In the genomic region with DNA sequence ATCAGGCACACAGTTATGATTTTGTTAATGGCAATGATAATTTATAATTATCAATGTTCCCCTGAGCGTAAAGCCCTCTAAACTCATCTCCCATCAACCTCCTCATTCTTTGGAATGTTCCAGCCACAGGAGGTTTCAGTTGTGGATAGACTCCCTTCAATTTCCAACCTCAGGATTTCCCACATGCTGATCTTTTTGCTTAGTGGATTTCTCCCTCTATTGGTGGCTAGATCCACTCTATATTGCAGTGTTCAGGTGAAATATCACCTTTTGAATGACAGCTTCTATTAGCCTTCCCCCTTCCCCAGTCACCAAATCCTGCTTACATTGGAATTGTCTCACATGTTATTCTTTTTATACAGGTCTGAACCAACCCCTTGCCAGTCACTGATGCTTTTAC, we compare ENCODE assay signal across 1 cellular context.
TF ChIP-seq lines count a peak whose summit lies in the region.

No MANE protein-coding gene starts in this region.

TF ChIP-seq in HepG2, 621 proteins besides CTCF, POLR2A, EP300 and RAD21 (continued from another document):
- TF ChIP-seq, protein P1, sequence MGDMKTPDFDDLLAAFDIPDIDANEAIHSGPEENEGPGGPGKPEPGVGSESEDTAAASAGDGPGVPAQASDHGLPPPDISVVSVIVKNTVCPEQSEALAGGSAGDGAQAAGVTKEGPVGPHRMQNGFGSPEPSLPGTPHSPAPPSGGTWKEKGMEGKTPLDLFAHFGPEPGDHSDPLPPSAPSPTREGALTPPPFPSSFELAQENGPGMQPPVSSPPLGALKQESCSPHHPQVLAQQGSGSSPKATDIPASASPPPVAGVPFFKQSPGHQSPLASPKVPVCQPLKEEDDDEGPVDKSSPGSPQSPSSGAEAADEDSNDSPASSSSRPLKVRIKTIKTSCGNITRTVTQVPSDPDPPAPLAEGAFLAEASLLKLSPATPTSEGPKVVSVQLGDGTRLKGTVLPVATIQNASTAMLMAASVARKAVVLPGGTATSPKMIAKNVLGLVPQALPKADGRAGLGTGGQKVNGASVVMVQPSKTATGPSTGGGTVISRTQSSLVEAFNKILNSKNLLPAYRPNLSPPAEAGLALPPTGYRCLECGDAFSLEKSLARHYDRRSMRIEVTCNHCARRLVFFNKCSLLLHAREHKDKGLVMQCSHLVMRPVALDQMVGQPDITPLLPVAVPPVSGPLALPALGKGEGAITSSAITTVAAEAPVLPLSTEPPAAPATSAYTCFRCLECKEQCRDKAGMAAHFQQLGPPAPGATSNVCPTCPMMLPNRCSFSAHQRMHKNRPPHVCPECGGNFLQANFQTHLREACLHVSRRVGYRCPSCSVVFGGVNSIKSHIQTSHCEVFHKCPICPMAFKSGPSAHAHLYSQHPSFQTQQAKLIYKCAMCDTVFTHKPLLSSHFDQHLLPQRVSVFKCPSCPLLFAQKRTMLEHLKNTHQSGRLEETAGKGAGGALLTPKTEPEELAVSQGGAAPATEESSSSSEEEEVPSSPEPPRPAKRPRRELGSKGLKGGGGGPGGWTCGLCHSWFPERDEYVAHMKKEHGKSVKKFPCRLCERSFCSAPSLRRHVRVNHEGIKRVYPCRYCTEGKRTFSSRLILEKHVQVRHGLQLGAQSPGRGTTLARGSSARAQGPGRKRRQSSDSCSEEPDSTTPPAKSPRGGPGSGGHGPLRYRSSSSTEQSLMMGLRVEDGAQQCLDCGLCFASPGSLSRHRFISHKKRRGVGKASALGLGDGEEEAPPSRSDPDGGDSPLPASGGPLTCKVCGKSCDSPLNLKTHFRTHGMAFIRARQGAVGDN (CRISPR knock-in tag; IDR thresholded peaks at IDR 0.05): no peak
- TF ChIP-seq REXO4 (CRISPR knock-in tag; IDR thresholded peaks at IDR 0.05; ENCODE audit: borderline replicate concordance): no peak
